Comparison of ENCODE assay signal across 1 cellular context in genomic region chr14:32192712-32193373, GRCh38.
TF ChIP-seq lines count a peak whose summit lies in the region.

No MANE protein-coding gene starts in this region.

TF ChIP-seq in SK-N-SH, 30 proteins besides CTCF, POLR2A, EP300 and RAD21:
- TF ChIP-seq RXRA (IDR thresholded peaks at IDR 0.05; ENCODE audit: borderline replicate concordance, low read depth): no peak
- peak; percentile 64 for TF ChIP-seq GATA2 (CRISPR knock-in tag; IDR thresholded peaks at IDR 0.05)
- TF ChIP-seq REST (IDR thresholded peaks at IDR 0.05; ENCODE audit: low read depth, low read length): no peak
- TF ChIP-seq EZH2phosphoT487 (IDR thresholded peaks at IDR 0.05; ENCODE audit: borderline replicate concordance, low read depth): no peak
- TF ChIP-seq SMC3 (IDR thresholded peaks at IDR 0.05; ENCODE audit: low read depth, low read length): no peak
- TF ChIP-seq ELF1 (IDR thresholded peaks at IDR 0.05): no peak
- no peak for TF ChIP-seq PBX3 (IDR thresholded peaks at IDR 0.05)
